1 cellular context compared by ENCODE assay signal in genomic region chr7:100506356-100506930, GRCh38.
TF ChIP-seq lines count a peak whose summit lies in the region.

No MANE protein-coding gene starts in this region.

TF ChIP-seq in K562, 482 proteins besides CTCF, POLR2A, EP300 and RAD21 (continued from another document):
- TF ChIP-seq MXI1 (IDR thresholded peaks at IDR 0.05; ENCODE audit: low read depth, low read length): peak; percentile 99
- TF ChIP-seq SMARCE1 (IDR thresholded peaks at IDR 0.05): 0 out of 2 replicates have a peak, but pooled peaks have one; percentile 22
- TF ChIP-seq CBX8 (IDR thresholded peaks at IDR 0.05; ENCODE audit: borderline replicate concordance, extremely low read depth, low read depth, low read length, poor library complexity, severe bottlenecking): no peak
- TF ChIP-seq TEAD2 (tag; IDR thresholded peaks at IDR 0.05): no peak
- peak; percentile 36; the same call in 1 of the 2 replicates for TF ChIP-seq KLF13 (tag; IDR thresholded peaks at IDR 0.05; ENCODE audit: borderline replicate concordance, low read depth)
- no peak for TF ChIP-seq MEF2A (IDR thresholded peaks at IDR 0.05; ENCODE audit: control insufficient read depth, low read depth, low read length)
- no peak for TF ChIP-seq RNF219 (CRISPR knock-in tag; IDR thresholded peaks at IDR 0.05)
- TF ChIP-seq PBX2 (CRISPR knock-in tag; IDR thresholded peaks at IDR 0.05; ENCODE audit: low read depth): no peak
- peak; percentile 69 for TF ChIP-seq PBX2 (tag; conservative IDR thresholded peaks at IDR 0.05; ENCODE audit: low read depth)
- TF ChIP-seq NFE2 (IDR thresholded peaks at IDR 0.05; ENCODE audit: low read depth): peak; percentile 23; the same call in 1 of the 2 replicates
